1 cellular context compared by ENCODE assay signal in genomic region chr20:1320902-1321653, GRCh38.
TF ChIP-seq lines count a peak whose summit lies in the region.

No MANE protein-coding gene starts in this region.

TF ChIP-seq in GM23338, 12 proteins besides CTCF, POLR2A, EP300 and RAD21 (continued from another document):
- TF ChIP-seq, protein P1, sequence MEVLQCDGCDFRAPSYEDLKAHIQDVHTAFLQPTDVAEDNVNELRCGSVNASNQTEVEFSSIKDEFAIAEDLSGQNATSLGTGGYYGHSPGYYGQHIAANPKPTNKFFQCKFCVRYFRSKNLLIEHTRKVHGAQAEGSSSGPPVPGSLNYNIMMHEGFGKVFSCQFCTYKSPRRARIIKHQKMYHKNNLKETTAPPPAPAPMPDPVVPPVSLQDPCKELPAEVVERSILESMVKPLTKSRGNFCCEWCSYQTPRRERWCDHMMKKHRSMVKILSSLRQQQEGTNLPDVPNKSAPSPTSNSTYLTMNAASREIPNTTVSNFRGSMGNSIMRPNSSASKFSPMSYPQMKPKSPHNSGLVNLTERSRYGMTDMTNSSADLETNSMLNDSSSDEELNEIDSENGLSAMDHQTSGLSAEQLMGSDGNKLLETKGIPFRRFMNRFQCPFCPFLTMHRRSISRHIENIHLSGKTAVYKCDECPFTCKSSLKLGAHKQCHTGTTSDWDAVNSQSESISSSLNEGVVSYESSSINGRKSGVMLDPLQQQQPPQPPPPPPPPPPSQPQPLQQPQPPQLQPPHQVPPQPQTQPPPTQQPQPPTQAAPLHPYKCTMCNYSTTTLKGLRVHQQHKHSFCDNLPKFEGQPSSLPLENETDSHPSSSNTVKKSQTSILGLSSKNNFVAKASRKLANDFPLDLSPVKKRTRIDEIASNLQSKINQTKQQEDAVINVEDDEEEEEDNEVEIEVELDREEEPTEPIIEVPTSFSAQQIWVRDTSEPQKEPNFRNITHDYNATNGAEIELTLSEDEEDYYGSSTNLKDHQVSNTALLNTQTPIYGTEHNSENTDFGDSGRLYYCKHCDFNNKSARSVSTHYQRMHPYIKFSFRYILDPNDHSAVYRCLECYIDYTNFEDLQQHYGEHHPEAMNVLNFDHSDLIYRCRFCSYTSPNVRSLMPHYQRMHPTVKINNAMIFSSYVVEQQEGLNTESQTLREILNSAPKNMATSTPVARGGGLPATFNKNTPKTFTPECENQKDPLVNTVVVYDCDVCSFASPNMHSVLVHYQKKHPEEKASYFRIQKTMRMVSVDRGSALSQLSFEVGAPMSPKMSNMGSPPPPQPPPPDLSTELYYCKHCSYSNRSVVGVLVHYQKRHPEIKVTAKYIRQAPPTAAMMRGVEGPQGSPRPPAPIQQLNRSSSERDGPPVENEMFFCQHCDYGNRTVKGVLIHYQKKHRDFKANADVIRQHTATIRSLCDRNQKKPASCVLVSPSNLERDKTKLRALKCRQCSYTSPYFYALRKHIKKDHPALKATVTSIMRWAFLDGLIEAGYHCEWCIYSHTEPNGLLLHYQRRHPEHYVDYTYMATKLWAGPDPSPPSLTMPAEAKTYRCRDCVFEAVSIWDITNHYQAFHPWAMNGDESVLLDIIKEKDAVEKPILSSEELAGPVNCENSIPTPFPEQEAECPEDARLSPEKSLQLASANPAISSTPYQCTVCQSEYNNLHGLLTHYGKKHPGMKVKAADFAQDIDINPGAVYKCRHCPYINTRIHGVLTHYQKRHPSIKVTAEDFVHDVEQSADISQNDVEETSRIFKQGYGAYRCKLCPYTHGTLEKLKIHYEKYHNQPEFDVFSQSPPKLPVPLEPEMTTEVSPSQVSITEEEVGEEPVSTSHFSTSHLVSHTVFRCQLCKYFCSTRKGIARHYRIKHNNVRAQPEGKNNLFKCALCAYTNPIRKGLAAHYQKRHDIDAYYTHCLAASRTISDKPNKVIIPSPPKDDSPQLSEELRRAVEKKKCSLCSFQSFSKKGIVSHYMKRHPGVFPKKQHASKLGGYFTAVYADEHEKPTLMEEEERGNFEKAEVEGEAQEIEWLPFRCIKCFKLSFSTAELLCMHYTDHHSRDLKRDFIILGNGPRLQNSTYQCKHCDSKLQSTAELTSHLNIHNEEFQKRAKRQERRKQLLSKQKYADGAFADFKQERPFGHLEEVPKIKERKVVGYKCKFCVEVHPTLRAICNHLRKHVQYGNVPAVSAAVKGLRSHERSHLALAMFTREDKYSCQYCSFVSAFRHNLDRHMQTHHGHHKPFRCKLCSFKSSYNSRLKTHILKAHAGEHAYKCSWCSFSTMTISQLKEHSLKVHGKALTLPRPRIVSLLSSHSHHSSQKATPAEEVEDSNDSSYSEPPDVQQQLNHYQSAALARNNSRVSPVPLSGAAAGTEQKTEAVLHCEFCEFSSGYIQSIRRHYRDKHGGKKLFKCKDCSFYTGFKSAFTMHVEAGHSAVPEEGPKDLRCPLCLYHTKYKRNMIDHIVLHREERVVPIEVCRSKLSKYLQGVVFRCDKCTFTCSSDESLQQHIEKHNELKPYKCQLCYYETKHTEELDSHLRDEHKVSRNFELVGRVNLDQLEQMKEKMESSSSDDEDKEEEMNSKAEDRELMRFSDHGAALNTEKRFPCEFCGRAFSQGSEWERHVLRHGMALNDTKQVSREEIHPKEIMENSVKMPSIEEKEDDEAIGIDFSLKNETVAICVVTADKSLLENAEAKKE (CRISPR knock-in tag; IDR thresholded peaks at IDR 0.05): no peak
- TF ChIP-seq EZH2phosphoT487 (IDR thresholded peaks at IDR 0.05; ENCODE audit: unreplicated experiment): no peak
- TF ChIP-seq ZNF331 (CRISPR knock-in tag; IDR thresholded peaks at IDR 0.05; ENCODE audit: low read depth): no peak
- no peak for TF ChIP-seq ZNF114 (CRISPR knock-in tag; IDR thresholded peaks at IDR 0.05)
TF ChIP-seq in GM23338: peak in this region for 0.
